8 cellular contexts compared by ENCODE assay signal in the genomic region with DNA sequence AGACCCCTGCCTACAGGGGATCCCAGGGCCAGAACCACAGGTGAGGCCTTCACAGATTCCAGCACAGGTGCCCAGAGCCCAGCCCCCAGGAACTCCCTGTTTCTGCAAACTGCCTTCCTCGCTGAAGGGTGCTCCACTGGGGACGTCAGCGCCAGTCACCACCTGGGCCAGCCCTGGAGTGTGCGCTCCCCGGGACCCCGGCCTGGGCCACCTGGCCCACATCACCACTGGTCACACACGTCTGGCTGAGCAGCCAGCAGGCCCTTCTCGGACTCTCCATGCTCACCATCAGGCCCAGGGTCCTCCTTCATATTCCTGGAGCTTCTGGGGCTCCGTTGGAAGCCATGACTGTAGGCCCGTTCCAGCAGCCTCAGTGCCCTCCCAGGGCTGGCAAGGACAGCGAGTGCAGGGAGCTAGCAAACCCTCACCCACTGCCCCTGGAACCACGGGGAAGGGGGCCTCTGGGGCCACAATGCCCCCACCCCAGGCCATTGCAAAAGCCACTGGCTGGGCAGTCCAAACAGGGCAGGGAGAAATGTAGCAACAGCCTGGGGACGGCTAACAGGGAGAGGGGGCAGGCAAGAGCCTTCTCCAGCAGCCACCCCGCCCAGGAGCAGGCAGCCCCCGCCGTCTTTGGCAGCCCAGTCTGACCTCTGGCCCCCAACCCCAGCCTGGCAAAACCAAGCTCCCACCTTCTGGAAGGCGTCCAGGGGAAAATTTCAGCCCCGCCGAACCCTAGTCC. TPM values are rescaled to one million over a fixed set of nuclear protein-coding genes. Genes with fewer than 3 reads are reported as not detected.
A peak's percentile ranks its signal among the peaks of the same experiment; 100 is the strongest.
DNase-seq lines count a peak whose midpoint lies in the region; ATAC-seq and TF ChIP-seq lines count a peak whose summit lies in the region.

No MANE protein-coding gene starts in this region.

- H3K9ac ChIP-seq in PC-3 (ENCODE audit: low read length), result peak overlapping the region; percentile 84

- H3K27me3 Mint-ChIP-seq in osteocyte (ENCODE audit: unreplicated experiment), result no peaks in the 10 kb centered on the region

- peak overlapping the region; percentile 81 for H3K4me3 Mint-ChIP-seq in osteocyte (ENCODE audit: unreplicated experiment)

- H3K4me3 ChIP-seq in DOHH2 (ENCODE audit: low read length) (peak overlapping the region; percentile 94), PC-3 (ENCODE audit: low read length) (peak overlapping the region; percentile 83), esophagus (ENCODE audit: low read depth in 1 of 2, low read length in 2 of 2) (peak overlapping the region; percentile 67 to 79)

- H3K4me1 Mint-ChIP-seq in osteocyte (ENCODE audit: unreplicated experiment), result peaks cover 7% of the 10 kb centered on the region

- peak overlapping the region; percentile 87 for H3K4me2 ChIP-seq in DOHH2 (ENCODE audit: low read length)
- peak overlapping the region; percentile 96 for H3K4me2 ChIP-seq in PC-3 (ENCODE audit: low read length)

- H3K9me2 ChIP-seq in DOHH2 (replicated peaks; ENCODE audit: control insufficient read depth, low read length) (no peaks in the 10 kb centered on the region), PC-3 (replicated peaks; ENCODE audit: low read length) (no peaks in the 10 kb centered on the region)

- intact Hi-C loops in PC-3 (cut with micrococcal nuclease), result no loop called here

- H3K36me3 ChIP-seq in DOHH2 (ENCODE audit: control insufficient read depth, low read length) (no peaks in the 10 kb centered on the region), PC-3 (ENCODE audit: low read depth, low read length) (no peaks in the 10 kb centered on the region), esophagus (ENCODE audit: control insufficient read depth in 2 of 2, insufficient read depth in 2 of 2, low read length in 1 of 2) (peaks cover 0 to 6% of the 10 kb centered on the region in 2 donors)

- 0 out of 2 replicates have a peak overlapping the region, but pooled peaks have one; percentile 69 for H3K27ac ChIP-seq in DOHH2 (ENCODE audit: low read depth, low read length)
- H3K27ac ChIP-seq in PC-3 (ENCODE audit: low read length), result no peak overlapping the region
- H3K27ac ChIP-seq in esophagus (ENCODE audit: low read depth in 2 of 2, low read length in 1 of 2), result peak overlapping the region; percentile 84 to 90

- H3K79me2 ChIP-seq in DOHH2 (ENCODE audit: control insufficient read depth, low read length) (peaks cover 22% of the 10 kb centered on the region), PC-3 (ENCODE audit: low read length) (peaks cover 35% of the 10 kb centered on the region)

- DNase-seq in PC-3 (no peak), osteocyte (ENCODE audit: extremely low spot score, unreplicated experiment) (no peak), NCI-H1105 (lab: John Stamatoyannopoulos, UW) (no peak)

- peaks cover 23% of the 10 kb centered on the region for H3K4me1 ChIP-seq in DOHH2 (ENCODE audit: control insufficient read depth, low read length)
- H3K4me1 ChIP-seq in PC-3 (ENCODE audit: insufficient read depth, low read length), result peaks cover 17% of the 10 kb centered on the region
- H3K4me1 ChIP-seq in esophagus (ENCODE audit: control insufficient read depth in 2 of 2, insufficient read depth in 2 of 2, low read length in 1 of 2), result peaks cover 11 to 32% of the 10 kb centered on the region in 2 donors

- no TSS peak for BruUV-seq in PC-3 (replicated peaks; lab: Mats Ljungman, UMichigan)

- H3K27me3 ChIP-seq in DOHH2 (ENCODE audit: control insufficient read depth, low read length) (peaks cover 23% of the 10 kb centered on the region), PC-3 (ENCODE audit: low read length) (no peaks in the 10 kb centered on the region), esophagus (ENCODE audit: control insufficient read depth in 1 of 2, insufficient read depth in 2 of 2, low read length in 2 of 2) (no peaks in the 10 kb centered on the region)

- H4K20me1 ChIP-seq in DOHH2 (ENCODE audit: control insufficient read depth, insufficient read depth, low read depth, low read length) (peaks cover 9% of the 10 kb centered on the region; the same call in 1 of the 2 replicates), PC-3 (ENCODE audit: low read length) (0 out of 2 replicates have a peak, but pooled peaks cover 5% of the 10 kb centered on the region)

- ATAC-seq in PC-3, result no peak
- no peak for ATAC-seq in HG03442 (IDR thresholded peaks at IDR 0.05; ENCODE audit: unreplicated experiment)
- ATAC-seq in GM18861 (IDR thresholded peaks at IDR 0.05; ENCODE audit: unreplicated experiment), result no peak
- ATAC-seq in HG02571 (IDR thresholded peaks at IDR 0.05; ENCODE audit: unreplicated experiment), result no peak

- no peak for TF ChIP-seq CTCF in DOHH2 (IDR thresholded peaks at IDR 0.05; ENCODE audit: low read depth, low read length, poor library complexity, severe bottlenecking)
- no peak for TF ChIP-seq CTCF in PC-3 (conservative IDR thresholded peaks at IDR 0.05; ENCODE audit: low read depth, low read length)
- no peak for TF ChIP-seq CTCF in osteocyte (IDR thresholded peaks at IDR 0.05)

- 38 to 40% methylated on average over 19 of the region's 19 CpGs for WGBS in esophagus, 2 donors

- H2AFZ ChIP-seq in PC-3 (ENCODE audit: low read length), result no peak overlapping the region

- no peaks in the 10 kb centered on the region for H3K9me3 Mint-ChIP-seq in osteocyte (ENCODE audit: unreplicated experiment)

- H3F3A ChIP-seq in DOHH2 (ENCODE audit: control insufficient read depth, insufficient read depth), result 0 out of 2 replicates have a peak, but pooled peaks cover 5% of the 10 kb centered on the region
- no peaks in the 10 kb centered on the region for H3F3A ChIP-seq in PC-3 (ENCODE audit: low read length, unreplicated experiment)

- POLR2A ChIA-PET in PC-3 (lab: Charles Lee; ENCODE audit: unreplicated experiment), result no interaction called here

- peak overlapping the region; percentile 54 for H3K27ac Mint-ChIP-seq in osteocyte (ENCODE audit: unreplicated experiment)

- no peaks in the 10 kb centered on the region for H3K9me3 ChIP-seq in DOHH2 (ENCODE audit: control insufficient read depth, insufficient read depth, low read length)
- no peaks in the 10 kb centered on the region for H3K9me3 ChIP-seq in PC-3 (ENCODE audit: low read length)
- H3K9me3 ChIP-seq in esophagus (ENCODE audit: control insufficient read depth in 2 of 2, insufficient read depth in 1 of 2, low read depth in 1 of 2, low read length in 1 of 2), result no peaks in the 10 kb centered on the region

- H3K36me3 Mint-ChIP-seq in osteocyte (ENCODE audit: unreplicated experiment), result no peaks in the 10 kb centered on the region

- CTCF ChIA-PET in PC-3 (lab: Charles Lee), result no interaction called here

RNA-seq across cellular contexts. Expression of gene AGPAT2, which starts 1.3 kb away (rescaled TPM):
- total RNA-seq in PC-3 (2014; rRNA removed) (103 and 106 TPM in 2 replicates), osteocyte (34.4 and 36.4 TPM in 2 replicates)
- polyA plus RNA-seq in esophagus, result 100 to 1,000 TPM in 1 of 2 donors, 10 to 100 TPM in 1; 90.7 to 100 TPM

RNA-seq across cellular contexts. Expression of gene EGFL7, which starts 23.2 kb away (rescaled TPM):
- total RNA-seq in PC-3 (2014; rRNA removed), result 23.1 and 29.5 TPM in 2 replicates
- polyA plus RNA-seq in esophagus, result 10 to 100 TPM; 34.5 to 43.2 TPM
- 6.9 and 8.4 TPM in 2 replicates for total RNA-seq in osteocyte

RNA-seq across cellular contexts. Expression of gene DIPK1B, which starts 26.4 kb away (rescaled TPM):
- 19.5 and 26.3 TPM in 2 replicates for total RNA-seq in PC-3 (2014; rRNA removed)
- 1 to 10 TPM; 1.6 to 2.5 TPM for polyA plus RNA-seq in esophagus
- 11.4 and 11.5 TPM in 2 replicates for total RNA-seq in osteocyte

RNA-seq across cellular contexts. Expression of gene LCN10, which starts 56.8 kb away (rescaled TPM):
- total RNA-seq in PC-3 (2014; rRNA removed) (not detected in 2 replicates), osteocyte (not detected in 2 replicates)
- 10 to 100 TPM in 1 of 2 donors, 1 to 10 TPM in 1; 5.3 to 14.9 TPM for polyA plus RNA-seq in esophagus
